1 cellular context compared by ENCODE assay signal in the genomic region with DNA sequence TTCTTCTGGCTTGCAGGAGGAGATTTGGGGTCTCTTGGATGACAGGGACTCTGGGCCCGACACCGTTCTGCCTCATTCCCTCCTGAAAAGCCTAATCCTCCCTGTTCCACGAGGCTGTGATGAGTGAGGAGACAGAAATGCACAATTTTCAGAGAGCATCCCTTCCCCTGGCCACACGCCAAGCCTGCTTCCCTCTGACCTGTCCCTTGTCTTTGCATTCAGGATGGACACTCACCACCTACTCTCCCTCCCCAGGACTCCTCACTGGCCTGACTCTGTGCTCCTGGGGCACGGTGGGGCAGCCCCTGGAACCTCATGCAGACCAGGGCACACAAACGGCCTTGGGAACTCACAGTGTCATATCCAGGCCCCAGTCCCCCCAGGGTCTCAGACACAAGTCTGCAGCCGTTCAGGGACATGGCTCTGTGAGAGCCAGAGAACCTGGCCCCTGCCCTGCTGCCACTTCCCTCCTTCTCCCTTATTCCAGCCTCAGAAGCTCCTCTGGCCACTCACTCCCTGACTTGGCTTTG.
TF ChIP-seq lines count a peak whose summit lies in the region.

No MANE protein-coding gene starts in this region.

TF ChIP-seq in K562, 482 proteins besides CTCF, POLR2A, EP300 and RAD21:
- TF ChIP-seq NFIC (IDR thresholded peaks at IDR 0.05): 0 out of 2 replicates have a peak, but pooled peaks have one; percentile 27
- no peak for TF ChIP-seq JUND (IDR thresholded peaks at IDR 0.05; ENCODE audit: borderline replicate concordance, low read depth, low read length)
- no peak for TF ChIP-seq JUND (tag; IDR thresholded peaks at IDR 0.05; ENCODE audit: borderline replicate concordance, low read depth, low read length)
TF ChIP-seq in K562: peak in this region for 1.
